ENCODE assay signal across 28 cellular contexts in the genomic region with DNA sequence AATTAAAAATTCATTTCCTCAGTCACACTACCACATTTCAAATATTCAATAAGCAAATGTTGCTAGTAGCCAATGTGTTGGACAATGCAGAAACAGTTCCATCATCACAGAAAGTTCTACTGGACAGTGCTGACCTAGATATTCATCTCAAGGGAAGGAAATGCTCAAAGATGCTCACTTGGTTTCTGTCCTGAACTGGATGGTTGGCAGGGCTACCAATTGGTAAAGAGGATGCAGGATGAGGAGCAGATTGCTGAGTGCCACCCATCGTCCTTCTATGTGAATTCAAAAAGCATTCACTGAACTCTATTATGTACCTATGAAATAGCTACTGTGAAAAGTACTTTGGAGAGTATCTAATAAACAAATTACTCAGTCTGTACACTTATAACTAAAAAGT.
"Had no signal": no experiment of that assay in that cellular context is flagged by ENCODE, and none has a peak within 500 bp of the region (broad histone marks: within the 10 kb centered on the region; RNA-seq: fewer than 3 reads in every experiment).

No MANE protein-coding gene starts in this region.

- H3K27me3 Mint-ChIP-seq: progenitor cell of endocrine pancreas; stimulated activated naive B cell treated with anti-CD40 and anti-IgM and Interleukin-4, amounts not matched to agents 10 μg/mL and 1 μg/mL and 100 μg/mL, for 72 hours had no signal

- H3K9me3 ChIP-seq: neutrophil, pancreas, psoas muscle, right lobe of liver, sigmoid colon, stomach, thoracic aorta, thyroid gland, tibial nerve, upper lobe of left lung, uterus had no signal

- H3K27ac Mint-ChIP-seq: naive thymus-derived CD4-positive, alpha-beta T cell; natural killer cell; progenitor cell of endocrine pancreas; stimulated activated effector memory CD8-positive, alpha-beta T cell treated with anti-CD3 and anti-CD28 coated beads, Interleukin-12 subunit alpha, Interleukin-12 subunit beta, amount 100 ng/mL, for 72 hours; stimulated activated naive B cell treated with anti-CD40 and anti-IgM and Interleukin-4, amounts not matched to agents 10 μg/mL and 1 μg/mL and 100 μg/mL, for 72 hours; stimulated activated naive CD8-positive, alpha-beta T cell treated with anti-CD3 and anti-CD28 coated beads, Interleukin-15, Interleukin-2, amounts not matched to agents 100 ng/mL and 50 ng/mL, for 24 hours had no signal

- H3K9me3 Mint-ChIP-seq: natural killer cell; nephron; stimulated activated effector memory CD8-positive, alpha-beta T cell treated with anti-CD3 and anti-CD28 coated beads, Interleukin-12 subunit alpha, Interleukin-12 subunit beta, amount 100 ng/mL, for 72 hours; stimulated activated naive B cell treated with anti-CD40 and anti-IgM and Interleukin-4, amounts not matched to agents 10 μg/mL and 1 μg/mL and 100 μg/mL, for 72 hours; stimulated activated naive CD8-positive, alpha-beta T cell treated with anti-CD3 and anti-CD28 coated beads, Interleukin-15, Interleukin-2, amounts not matched to agents 100 ng/mL and 50 ng/mL, for 24 hours had no signal

- H3K4me3 ChIP-seq: pancreas, psoas muscle, right lobe of liver, sigmoid colon, stomach, thoracic aorta, thyroid gland, tibial nerve, upper lobe of left lung, uterus had no signal

- H3K27me3 ChIP-seq: pancreas, right lobe of liver, sigmoid colon, stomach, thyroid gland, tibial nerve, upper lobe of left lung, uterus had no signal

- H3K36me3 Mint-ChIP-seq: natural killer cell had no signal

- ATAC-seq: naive thymus-derived CD4-positive, alpha-beta T cell; natural killer cell; pancreas; psoas muscle; right cardiac atrium; right lobe of liver; stimulated activated effector memory CD8-positive, alpha-beta T cell treated with anti-CD3 and anti-CD28 coated beads, Interleukin-12 subunit alpha, Interleukin-12 subunit beta, amount 100 ng/mL, for 72 hours; stimulated activated naive B cell treated with anti-CD40 and anti-IgM and Interleukin-4, amounts not matched to agents 10 μg/mL and 1 μg/mL and 100 μg/mL, for 72 hours had no signal

- H3K4me3 Mint-ChIP-seq: naive thymus-derived CD4-positive, alpha-beta T cell; natural killer cell; nephron; stimulated activated effector memory CD8-positive, alpha-beta T cell treated with anti-CD3 and anti-CD28 coated beads, Interleukin-12 subunit alpha, Interleukin-12 subunit beta, amount 100 ng/mL, for 72 hours; stimulated activated naive B cell treated with anti-CD40 and anti-IgM and Interleukin-4, amounts not matched to agents 10 μg/mL and 1 μg/mL and 100 μg/mL, for 72 hours; stimulated activated naive CD8-positive, alpha-beta T cell treated with anti-CD3 and anti-CD28 coated beads, Interleukin-15, Interleukin-2, amounts not matched to agents 100 ng/mL and 50 ng/mL, for 24 hours had no signal

- H3K4me1 ChIP-seq: pancreas, psoas muscle, thyroid gland, uterus had no signal

- DNase-seq: naive thymus-derived CD4-positive, alpha-beta T cell; natural killer cell; nucleus accumbens; pancreas; posterior cingulate gyrus; psoas muscle; right lobe of liver; sigmoid colon; small intestine; stimulated activated CD4-positive, alpha-beta T cell treated with anti-CD3 and anti-CD28 coated beads, Interleukin-15, amount 100 ng/mL, for 24 hours; stimulated activated CD4-positive, alpha-beta T cell treated with anti-CD3 and anti-CD28 coated beads, Interleukin-2, amount 100 ng/mL, for 24 hours; stimulated activated CD4-positive, alpha-beta T cell treated with anti-CD3 and anti-CD28 coated beads, Interleukin-2, amount 100 ng/mL, for 48 hours; stimulated activated CD4-positive, alpha-beta T cell treated with anti-CD3 and anti-CD28 coated beads, Interleukin-4, amount 100 ng/mL, for 24 hours; stimulated activated naive B cell treated with anti-CD40 and anti-IgM and Interleukin-4, amounts not matched to agents 10 μg/mL and 1 μg/mL and 100 μg/mL, for 72 hours; stimulated activated naive CD4-positive, alpha-beta T cell treated with Interleukin-2 at 50 U/mL for 16 hours; stomach; thyroid gland; trophoblast cell; upper lobe of left lung; uterus had no signal

- H3K27ac ChIP-seq: neutrophil, pancreas, psoas muscle, right lobe of liver, sigmoid colon, stomach, thoracic aorta, thyroid gland, tibial nerve, upper lobe of left lung, uterus had no signal

- H3K36me3 ChIP-seq: neutrophil, pancreas, right lobe of liver, sigmoid colon, thoracic aorta, thyroid gland, uterus had no signal
